In genomic region chr6:35725721-35726438, GRCh38 we compare ENCODE assay signal across 8 cellular contexts. TPM values are rescaled to one million over a fixed set of nuclear protein-coding genes. Genes with fewer than 3 reads are reported as not detected.
DNase-seq lines count a peak whose midpoint lies in the region; ATAC-seq and TF ChIP-seq lines count a peak whose summit lies in the region.

No MANE protein-coding gene starts in this region.

- 22 to 27% (median 22%) methylated on average over 11 of the region's 11 CpGs for WGBS in ovary, 3 donors

- no peaks in the 10 kb centered on the region for H3K9me3 ChIP-seq in CD8-positive, alpha-beta T cell (ENCODE audit: low read length)
- no peaks in the 10 kb centered on the region for H3K9me3 ChIP-seq in SK-N-MC (ENCODE audit: low read depth, low read length)
- H3K9me3 ChIP-seq in ovary = no peaks in the 10 kb centered on the region

- H3K36me3 Mint-ChIP-seq in CD8-positive, alpha-beta T cell = no peaks in the 10 kb centered on the region

- no peak for TF ChIP-seq CTCF in CD8-positive, alpha-beta T cell (IDR thresholded peaks at IDR 0.05)
- TF ChIP-seq CTCF in fibroblast of pulmonary artery (IDR thresholded peaks at IDR 0.05; ENCODE audit: low read length, missing control alignments) = no peak
- TF ChIP-seq CTCF in ovary (IDR thresholded peaks at IDR 0.05) = no peak

- peak; percentile 6 for TF ChIP-seq POLR2A in ovary (IDR thresholded peaks at IDR 0.05)

- H3K4me1 ChIP-seq in CD8-positive, alpha-beta T cell (ENCODE audit: insufficient read depth, low read length) = peaks cover 69% of the 10 kb centered on the region
- H3K4me1 ChIP-seq in ovary (ENCODE audit: insufficient read depth) = peaks cover 37% of the 10 kb centered on the region

- peak; percentile 30 for TF ChIP-seq EP300 in ovary (IDR thresholded peaks at IDR 0.05)

- DNase-seq in CD8-positive, alpha-beta T cell = peak in 1 of 7 experiments; percentile 59
- no peak for DNase-seq in SK-N-MC (ENCODE audit: low read depth, low spot score)
- DNase-seq in fibroblast of pulmonary artery (ENCODE audit: low read depth) = peak; percentile 87
- DNase-seq in ovary = peak in 4 of 5 donors; percentile 62 to 73 (median 71)
- no peak for DNase-seq in activated CD4-positive, CD25-positive, alpha-beta regulatory T cell treated with anti-CD3 and anti-CD28 coated beads, Interleukin-2, amount 50 U/mL, for 72 hours

- H3K4me3 ChIP-seq in CD8-positive, alpha-beta T cell (ENCODE audit: low read depth, low read length) = no peak overlapping the region
- H3K4me3 ChIP-seq in SK-N-MC (no peak overlapping the region), fibroblast of pulmonary artery (replicated peaks; ENCODE audit: low read depth, low read length) (no peak overlapping the region), ovary (no peak overlapping the region)

- peak overlapping the region; percentile 94 for H3K27ac Mint-ChIP-seq in CD8-positive, alpha-beta T cell

- H3K4me3 Mint-ChIP-seq in CD8-positive, alpha-beta T cell = peak overlapping the region; percentile 75

- peaks cover 77% of the 10 kb centered on the region for H3K4me1 Mint-ChIP-seq in CD8-positive, alpha-beta T cell (ENCODE audit: low read depth)

- CTCF ChIA-PET in CD8-positive, alpha-beta T cell (lab: Charles Lee) = interaction anchor here (0.6 to 17.2 kb wide), 8 partner anchors 8 to 124 kb away, joined by 3 to 341 read pairs (median 4); partner anchors contain the start of gene ARMC12

- POLR2A ChIA-PET in CD8-positive, alpha-beta T cell (lab: Charles Lee) = interaction anchor here (0.7 to 1.1 kb wide), 3 partner anchors 9 to 255 kb away, joined by 3 read pairs; no protein-coding TSS in a partner anchor

- no peaks in the 10 kb centered on the region for H3K27me3 Mint-ChIP-seq in CD8-positive, alpha-beta T cell (ENCODE audit: low read depth)

- no peak for ATAC-seq in CD8-positive, alpha-beta T cell
- no peak for ATAC-seq in GM18870 (IDR thresholded peaks at IDR 0.05; ENCODE audit: unreplicated experiment)
- ATAC-seq in GM18520 (IDR thresholded peaks at IDR 0.05; ENCODE audit: unreplicated experiment) = no peak
- no peak for ATAC-seq in GM19455 (IDR thresholded peaks at IDR 0.05; ENCODE audit: unreplicated experiment)

- no peaks in the 10 kb centered on the region for H3K27me3 ChIP-seq in CD8-positive, alpha-beta T cell (ENCODE audit: insufficient read depth, low read length)
- H3K27me3 ChIP-seq in ovary = no peaks in the 10 kb centered on the region

- H3K27ac ChIP-seq in CD8-positive, alpha-beta T cell (ENCODE audit: low read depth, low read length) = no peak overlapping the region
- H3K27ac ChIP-seq in SK-N-MC = peak overlapping the region; percentile 86; the same call in 1 of the 2 replicates
- H3K27ac ChIP-seq in ovary = peak overlapping the region; percentile 94 to 97

- H3K9ac ChIP-seq in SK-N-MC (ENCODE audit: insufficient read length) = no peak overlapping the region

- H3K9me3 Mint-ChIP-seq in CD8-positive, alpha-beta T cell = no peaks in the 10 kb centered on the region

- intact Hi-C loops in CD8-positive, alpha-beta T cell (cut with DNase I, micrococcal nuclease) = loop anchor here in 1 of 2 experiments (5.0 kb wide), 1 partner anchor 254 kb away; no protein-coding TSS in a partner anchor
- intact Hi-C loops in ovary (cut with DNase I) = loop anchor here (2.0 to 5.0 kb wide), 5 partner anchors 34 to 125 kb away; partner anchors contain the start of gene FKBP5 (in 3 of the 4)

- H3K36me3 ChIP-seq in CD8-positive, alpha-beta T cell (ENCODE audit: insufficient read depth, low read length) = no peaks in the 10 kb centered on the region
- H3K36me3 ChIP-seq in SK-N-MC (ENCODE audit: insufficient read depth, low read length) (no peaks in the 10 kb centered on the region), ovary (no peaks in the 10 kb centered on the region)

RNA-seq across cellular contexts. Expression of gene ARMC12, which starts 11.0 kb away (rescaled TPM):
- 1 to 10 TPM; 1.1 to 1.5 TPM for total RNA-seq in CD8-positive, alpha-beta T cell
- total RNA-seq in ovary = 1 to 10 TPM in 4 of 7 donors, under 1 TPM in 3; 0.34 to 1.9 (median 1.0) TPM
- 1 to 10 TPM in 1 of 2 donors, under 1 TPM in 1; 0.97 to 1.3 TPM for polyA plus RNA-seq in ovary

RNA-seq across cellular contexts. Expression of gene FKBP5, which starts 37.2 kb away (rescaled TPM):
- total RNA-seq in CD8-positive, alpha-beta T cell = 10 to 100 TPM; 25.7 to 27.1 TPM
- total RNA-seq in ovary = 100 to 1,000 TPM in 5 of 7 donors, 10 to 100 TPM in 2; 36.2 to 231 (median 142) TPM
- polyA plus RNA-seq in ovary = 100 to 1,000 TPM in 1 of 2 donors, 10 to 100 TPM in 1; 69.2 to 166 TPM

RNA-seq across cellular contexts. Expression of gene CLPSL2, which starts 50.5 kb away (rescaled TPM):
- total RNA-seq in CD8-positive, alpha-beta T cell = not detected
- not detected for total RNA-seq in ovary
- not detected for polyA plus RNA-seq in ovary

RNA-seq across cellular contexts. Expression of gene CLPSL1, which starts 54.9 kb away (rescaled TPM):
- not detected for total RNA-seq in CD8-positive, alpha-beta T cell
- total RNA-seq in ovary = not detected
- not detected for polyA plus RNA-seq in ovary

Comparison
In these comparisons a context has a peak if more than half of its experiments do, and no peak if none do; other contexts are left out.
1. DNase-seq: peak in fibroblast of pulmonary artery (single experiment) and ovary (4 of 5); none in SK-N-MC (single experiment) and activated CD4-positive, CD25-positive, alpha-beta regulatory T cell treated with anti-CD3 and anti-CD28 coated beads, Interleukin-2, amount 50 U/mL, for 72 hours (single experiment).